ENCODE assay signal across 9 cellular contexts in the genomic region with DNA sequence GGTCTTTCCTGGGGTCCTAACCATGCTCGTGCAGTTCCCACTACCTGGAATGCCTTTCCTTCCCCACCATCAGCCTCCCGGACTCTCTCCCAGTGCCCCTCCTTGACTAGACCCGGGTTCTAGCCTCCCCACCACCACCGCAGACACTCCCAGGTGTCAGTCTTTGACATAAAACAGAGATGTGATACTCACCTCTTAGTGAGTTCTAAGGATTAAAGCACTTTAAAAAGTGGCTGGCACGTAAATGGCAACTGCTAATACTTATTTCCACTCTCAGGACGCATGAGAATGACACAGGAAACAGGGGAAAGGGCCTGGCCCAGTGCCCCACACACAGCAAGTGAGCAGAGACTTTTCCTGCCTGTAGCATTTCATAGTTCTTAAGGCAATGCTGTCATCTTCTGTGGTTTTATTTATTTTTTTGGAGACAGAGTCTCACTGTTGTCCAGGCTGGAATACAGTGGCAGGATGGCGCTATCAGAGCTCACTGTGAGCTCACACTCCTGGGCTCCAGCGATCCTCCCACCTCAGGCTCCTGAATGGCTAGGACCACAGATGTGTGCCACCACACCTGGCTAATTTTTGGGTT. TPM values are rescaled to one million over a fixed set of nuclear protein-coding genes. Genes with fewer than 3 reads are reported as not detected.
A peak's percentile ranks its signal among the peaks of the same experiment; 100 is the strongest.
DNase-seq lines count a peak whose midpoint lies in the region; ATAC-seq and TF ChIP-seq lines count a peak whose summit lies in the region.
"Had no signal": no experiment of that assay in that cellular context is flagged by ENCODE, and none has a peak within 500 bp of the region (broad histone marks: within the 10 kb centered on the region; RNA-seq: fewer than 3 reads in every experiment).

No MANE protein-coding gene starts in this region.

- H3K27me3 ChIP-seq in smooth muscle cell (ENCODE audit: low read depth), result no peaks in the 10 kb centered on the region

- TF ChIP-seq CTCF in HFFc6 (IDR thresholded peaks at IDR 0.05) (no peak), foreskin fibroblast (IDR thresholded peaks at IDR 0.05; ENCODE audit: low read depth, low read length) (no peak), smooth muscle cell (IDR thresholded peaks at IDR 0.05; ENCODE audit: borderline replicate concordance, insufficient read depth, poor library complexity, severe bottlenecking) (no peak)

- peaks cover 7% of the 10 kb centered on the region for H4K20me1 ChIP-seq in smooth muscle cell (ENCODE audit: low read depth)

- ATAC-seq in HG03196 (IDR thresholded peaks at IDR 0.05; ENCODE audit: unreplicated experiment), result no peak
- no peak for ATAC-seq in GM18520 (IDR thresholded peaks at IDR 0.05; ENCODE audit: unreplicated experiment)

- peaks cover 29% of the 10 kb centered on the region for H3F3A ChIP-seq in smooth muscle cell (ENCODE audit: low read depth)

- H3K36me3 Mint-ChIP-seq in HFFc6 (ENCODE audit: low read depth), result no peaks in the 10 kb centered on the region
- peaks cover 11% of the 10 kb centered on the region for H3K36me3 Mint-ChIP-seq in activated T-helper 2 cell treated with anti-CD3 and anti-CD28 coated beads, Interferon-gamma antibody, Interleukin-2, Interleukin-4, amounts not matched to agents 10 μg/mL and 5 μg/mL and 100 μg/mL, durations not matched to agents 14 hours and 24 hours and 36 hours (ENCODE audit: low read depth)

- no peak overlapping the region for H2AFZ ChIP-seq in smooth muscle cell (ENCODE audit: low read depth)

- H3K9me3 Mint-ChIP-seq in HFFc6, result no peaks in the 10 kb centered on the region
- no peaks in the 10 kb centered on the region for H3K9me3 Mint-ChIP-seq in activated T-helper 2 cell treated with anti-CD3 and anti-CD28 coated beads, Interferon-gamma antibody, Interleukin-2, Interleukin-4, amounts not matched to agents 10 μg/mL and 5 μg/mL and 100 μg/mL, durations not matched to agents 14 hours and 24 hours and 36 hours

- intact Hi-C loops in activated T-helper 2 cell treated with anti-CD3 and anti-CD28 coated beads, Interferon-gamma antibody, Interleukin-2, Interleukin-4, amounts not matched to agents 10 μg/mL and 5 μg/mL and 100 μg/mL, durations not matched to agents 14 hours and 24 hours and 36 hours (cut with micrococcal nuclease), result no loop called here

- H3K9ac ChIP-seq in smooth muscle cell (ENCODE audit: low read depth), result peak overlapping the region; percentile 52

- peak overlapping the region; percentile 97 for H3K27ac ChIP-seq in smooth muscle cell (ENCODE audit: low read depth)

- H3K9me3 ChIP-seq in smooth muscle cell (replicated peaks; ENCODE audit: low read depth), result no peaks in the 10 kb centered on the region

- WGBS in smooth muscle cell (ENCODE audit: low lambda C conversion rate), result 50% methylated on average over 8 of the region's 8 CpGs

- H3K27me3 Mint-ChIP-seq in HFFc6 (ENCODE audit: insufficient read depth), result no peaks in the 10 kb centered on the region
- no peaks in the 10 kb centered on the region for H3K27me3 Mint-ChIP-seq in activated T-helper 2 cell treated with anti-CD3 and anti-CD28 coated beads, Interferon-gamma antibody, Interleukin-2, Interleukin-4, amounts not matched to agents 10 μg/mL and 5 μg/mL and 100 μg/mL, durations not matched to agents 14 hours and 24 hours and 36 hours (ENCODE audit: low read depth)

- DNase-seq in HFFc6, result peak; percentile 25
- no peak for DNase-seq in activated T-helper 2 cell treated with anti-CD3 and anti-CD28 coated beads, Interferon-gamma antibody, Interleukin-2, Interleukin-4, amounts not matched to agents 10 μg/mL and 5 μg/mL and 100 μg/mL, durations not matched to agents 14 hours and 24 hours and 36 hours (ENCODE audit: low spot score)
- DNase-seq in foreskin fibroblast, result peak; percentile 41 to 65
- DNase-seq in smooth muscle cell (lab: John Stamatoyannopoulos, UW; ENCODE audit: unreplicated experiment), result no peak
- DNase-seq in amygdala (lab: John Stamatoyannopoulos, UW), result no peak
- DNase-seq in NCI-H2196 treated with DMSO at 0.1 percent for 48 hours (lab: John Stamatoyannopoulos, UW; ENCODE audit: unreplicated experiment), result no peak
- DNase-seq: activated CD8-positive, alpha-beta memory T cell treated with anti-CD3 and anti-CD28 coated beads for 24 hours had no signal

- H3K4me1 ChIP-seq in smooth muscle cell (ENCODE audit: low read depth), result peaks cover 27% of the 10 kb centered on the region

- peaks cover 58% of the 10 kb centered on the region for H3K4me1 Mint-ChIP-seq in HFFc6 (ENCODE audit: low read depth)
- H3K4me1 Mint-ChIP-seq in activated T-helper 2 cell treated with anti-CD3 and anti-CD28 coated beads, Interferon-gamma antibody, Interleukin-2, Interleukin-4, amounts not matched to agents 10 μg/mL and 5 μg/mL and 100 μg/mL, durations not matched to agents 14 hours and 24 hours and 36 hours (ENCODE audit: low read depth), result peaks cover 56% of the 10 kb centered on the region

- no peak overlapping the region for H3K4me3 ChIP-seq in foreskin fibroblast (ENCODE audit: low read depth in 1 of 2, low read length in 2 of 2)
- H3K4me3 ChIP-seq in smooth muscle cell, result no peak overlapping the region

- no peak overlapping the region for H3K4me2 ChIP-seq in smooth muscle cell

- peaks cover 29% of the 10 kb centered on the region for H3K79me2 ChIP-seq in smooth muscle cell (ENCODE audit: low read depth)

- H3K27ac Mint-ChIP-seq in HFFc6, result peak overlapping the region; percentile 97
- H3K27ac Mint-ChIP-seq in activated T-helper 2 cell treated with anti-CD3 and anti-CD28 coated beads, Interferon-gamma antibody, Interleukin-2, Interleukin-4, amounts not matched to agents 10 μg/mL and 5 μg/mL and 100 μg/mL, durations not matched to agents 14 hours and 24 hours and 36 hours, result peak overlapping the region; percentile 98

- H3K36me3 ChIP-seq in smooth muscle cell (ENCODE audit: low read depth), result no peaks in the 10 kb centered on the region

- H3K4me3 Mint-ChIP-seq in HFFc6, result peak overlapping the region; percentile 77
- peak overlapping the region; percentile 70 for H3K4me3 Mint-ChIP-seq in activated T-helper 2 cell treated with anti-CD3 and anti-CD28 coated beads, Interferon-gamma antibody, Interleukin-2, Interleukin-4, amounts not matched to agents 10 μg/mL and 5 μg/mL and 100 μg/mL, durations not matched to agents 14 hours and 24 hours and 36 hours (ENCODE audit: low read depth)

RNA-seq across cellular contexts. Expression of a gene that starts 1.9 kb away (rescaled TPM):
- 1 to 10 TPM; 4.9 to 8.9 (median 5.8) TPM for total RNA-seq in HFFc6 (2021; fragmentation: NEBNext Ultra II Directional; extraction: Animal tissue kit (Norgen Biotek cat#: 25700))
- total RNA-seq in activated T-helper 2 cell treated with anti-CD3 and anti-CD28 coated beads, Interferon-gamma antibody, Interleukin-2, Interleukin-4, amounts not matched to agents 10 μg/mL and 5 μg/mL and 100 μg/mL, durations not matched to agents 14 hours and 24 hours and 36 hours, result 14.6 and 16.3 TPM in 2 replicates
- 0.81 and 2.2 TPM in 2 replicates for total RNA-seq in smooth muscle cell
- 3.4 and 7.7 TPM in 2 replicates for polyA plus RNA-seq in smooth muscle cell

RNA-seq across cellular contexts. Expression of a gene that starts 2.0 kb away (rescaled TPM):
- 10 to 100 TPM; 22.4 to 28.5 (median 27.1) TPM for total RNA-seq in HFFc6 (2021; fragmentation: NEBNext Ultra II Directional; extraction: Animal tissue kit (Norgen Biotek cat#: 25700))
- 39.7 and 39.8 TPM in 2 replicates for total RNA-seq in activated T-helper 2 cell treated with anti-CD3 and anti-CD28 coated beads, Interferon-gamma antibody, Interleukin-2, Interleukin-4, amounts not matched to agents 10 μg/mL and 5 μg/mL and 100 μg/mL, durations not matched to agents 14 hours and 24 hours and 36 hours
- 16.7 and 19.1 TPM in 2 replicates for total RNA-seq in smooth muscle cell
- polyA plus RNA-seq in smooth muscle cell, result 37.8 and 40.8 TPM in 2 replicates

RNA-seq across cellular contexts. Expression of a gene that starts 29.8 kb away (rescaled TPM):
- under 1 TPM in 2 of 6 experiments, not detected in 4; 0.12 to 0.13 TPM for total RNA-seq in HFFc6 (2021; fragmentation: NEBNext Ultra II Directional; extraction: Animal tissue kit (Norgen Biotek cat#: 25700))
- total RNA-seq in activated T-helper 2 cell treated with anti-CD3 and anti-CD28 coated beads, Interferon-gamma antibody, Interleukin-2, Interleukin-4, amounts not matched to agents 10 μg/mL and 5 μg/mL and 100 μg/mL, durations not matched to agents 14 hours and 24 hours and 36 hours, result 1.3 and 1.6 TPM in 2 replicates
- total RNA-seq in smooth muscle cell, result 0.49 TPM in 1 of 2 replicates, not detected in the other
- polyA plus RNA-seq in smooth muscle cell, result not detected in 2 replicates

RNA-seq across cellular contexts. Expression of a gene that starts 38.2 kb away (rescaled TPM):
- total RNA-seq in HFFc6 (2021; fragmentation: NEBNext Ultra II Directional; extraction: Animal tissue kit (Norgen Biotek cat#: 25700)), result 100 to 1,000 TPM; 185 to 250 (median 213) TPM
- 422 and 430 TPM in 2 replicates for total RNA-seq in activated T-helper 2 cell treated with anti-CD3 and anti-CD28 coated beads, Interferon-gamma antibody, Interleukin-2, Interleukin-4, amounts not matched to agents 10 μg/mL and 5 μg/mL and 100 μg/mL, durations not matched to agents 14 hours and 24 hours and 36 hours
- 142 and 155 TPM in 2 replicates for total RNA-seq in smooth muscle cell
- polyA plus RNA-seq in smooth muscle cell, result 14.9 and 84.6 TPM in 2 replicates

RNA-seq across cellular contexts. Expression of a gene that starts 50.7 kb away (rescaled TPM):
- total RNA-seq in HFFc6 (2021; fragmentation: NEBNext Ultra II Directional; extraction: Animal tissue kit (Norgen Biotek cat#: 25700)), result 10 to 100 TPM; 55.4 to 64.3 (median 61.7) TPM
- total RNA-seq in activated T-helper 2 cell treated with anti-CD3 and anti-CD28 coated beads, Interferon-gamma antibody, Interleukin-2, Interleukin-4, amounts not matched to agents 10 μg/mL and 5 μg/mL and 100 μg/mL, durations not matched to agents 14 hours and 24 hours and 36 hours, result 77.0 and 78.1 TPM in 2 replicates
- 40.1 and 40.5 TPM in 2 replicates for total RNA-seq in smooth muscle cell
- polyA plus RNA-seq in smooth muscle cell, result 69.4 and 82.1 TPM in 2 replicates

Comparison
In these comparisons a context has a peak if more than half of its experiments do, and no peak if none do; other contexts are left out.
1. DNase-seq: peak in HFFc6 (single experiment) and foreskin fibroblast (2 of 2); none in activated T-helper 2 cell treated with anti-CD3 and anti-CD28 coated beads, Interferon-gamma antibody, Interleukin-2, Interleukin-4, amounts not matched to agents 10 μg/mL and 5 μg/mL and 100 μg/mL, durations not matched to agents 14 hours and 24 hours and 36 hours (single experiment), smooth muscle cell (single experiment), amygdala (0 of 56) and NCI-H2196 treated with DMSO at 0.1 percent for 48 hours (single experiment).